Comparison of ENCODE assay signal across 1 cellular context in genomic region chr19:38571682-38572081, GRCh38.
TF ChIP-seq lines count a peak whose summit lies in the region.

No MANE protein-coding gene starts in this region.

TF ChIP-seq in HepG2, 621 proteins besides CTCF, POLR2A, EP300 and RAD21:
- TF ChIP-seq PBX2 (CRISPR knock-in tag; IDR thresholded peaks at IDR 0.05) (0 out of 2 replicates have a peak, but pooled peaks have one; percentile 34), KLF11 (CRISPR knock-in tag; IDR thresholded peaks at IDR 0.05) (no peak)
